Comparison of ENCODE assay signal across 1 cellular context in genomic region chr14:55101698-55102097, GRCh38.
TF ChIP-seq lines count a peak whose summit lies in the region.

No MANE protein-coding gene starts in this region.

TF ChIP-seq in HCT116, 20 proteins besides CTCF, POLR2A, EP300 and RAD21:
- no peak for TF ChIP-seq REST (IDR thresholded peaks at IDR 0.05; ENCODE audit: low read depth)
- no peak for TF ChIP-seq JUND (IDR thresholded peaks at IDR 0.05)
- no peak for TF ChIP-seq ZNF274 (IDR thresholded peaks at IDR 0.05; ENCODE audit: low read depth, low read length)
